24 cellular contexts compared by ENCODE assay signal in genomic region chr3:181862502-181862901, GRCh38.
"Had no signal": no experiment of that assay in that cellular context is flagged by ENCODE, and none has a peak within 500 bp of the region (broad histone marks: within the 10 kb centered on the region; RNA-seq: fewer than 3 reads in every experiment).

No MANE protein-coding gene starts in this region.

- FAIRE-seq: HepG2 had no signal

- ATAC-seq: HepG2, Right ventricle myocardium inferior, SK-N-SH treated with all-trans-retinoic acid at 6 μM for 48 hours had no signal

- H3K4me3 ChIP-seq: MG63, PC-9, Peyer's patch, SJCRH30 had no signal

- H2AFZ ChIP-seq: PC-9 had no signal

- H3K27me3 ChIP-seq: MG63, Peyer's patch, SJCRH30 had no signal

- DNase-seq: IMR-90, Karpas-422, KG1, MG63, NCI-H1092, NCI-H1105 treated with DMSO at 0.1 percent for 48 hours, NCI-H1417 treated with DMSO at 0.1 percent for 48 hours, NCI-H1694, NCI-H187 treated with DMSO at 0.1 percent for 48 hours, NCI-H2029 treated with DMSO at 0.1 percent for 48 hours, NCI-H2171 treated with DMSO at 0.1 percent for 48 hours, NCI-H446, NCI-H510A, NCI-H524 treated with DMSO at 0.1 percent for 48 hours, NCI-H69, NCI-H774, OCI-M1, PC-9, Peyer's patch, SHP77 treated with DMSO at 0.1 percent for 48 hours, SJCRH30 had no signal

- H3K9me3 ChIP-seq: MG63, Peyer's patch, SJCRH30 had no signal

- H3K36me3 ChIP-seq: MG63, Peyer's patch, SJCRH30 had no signal

- H3K27ac ChIP-seq: PC-9, Peyer's patch, SJCRH30 had no signal

- H3K4me2 ChIP-seq: PC-9 had no signal

- H3K4me1 ChIP-seq: Peyer's patch, SJCRH30 had no signal
